Comparison of ENCODE assay signal across 12 cellular contexts in genomic region chr14:60515696-60516284, GRCh38. TPM values are rescaled to one million over a fixed set of nuclear protein-coding genes. Genes with fewer than 3 reads are reported as not detected.
DNase-seq lines count a peak whose midpoint lies in the region; ATAC-seq, FAIRE-seq and TF ChIP-seq lines count a peak whose summit lies in the region.
"Had no signal": no experiment of that assay in that cellular context is flagged by ENCODE, and none has a peak within 500 bp of the region (broad histone marks: within the 10 kb centered on the region; RNA-seq: fewer than 3 reads in every experiment).

No MANE protein-coding gene starts in this region.

- DNase-seq in left ventricle myocardium inferior = no peak
- DNase-seq in Right ventricle myocardium superior = no peak
- DNase-seq in effector memory CD8-positive, alpha-beta T cell = no peak
- DNase-seq in natural killer cell = no peak
- DNase-seq in urothelium cell line (ENCODE audit: low spot score) = no peak
- DNase-seq in activated CD4-positive, alpha-beta T cell treated with anti-CD3 and anti-CD28 coated beads, Interleukin-2, amount 50 U/mL, for 1 hour = no peak
- DNase-seq in HPDE6-E6E7 (ENCODE audit: extremely low spot score) = no peak
- DNase-seq in midbrain (lab: John Stamatoyannopoulos, UW) = no peak
- DNase-seq: activated T-cell treated with anti-CD3 and anti-CD28 coated beads for 4 hours; central memory CD4-positive, alpha-beta T cell had no signal

- H3K27me3 ChIP-seq in left ventricle myocardium inferior (ENCODE audit: low read depth) = peaks cover 100% of the 10 kb centered on the region

- ATAC-seq in Right ventricle myocardium superior (ENCODE audit: poor library complexity) = no peak
- no peak for ATAC-seq in effector memory CD8-positive, alpha-beta T cell (replicated peaks)
- ATAC-seq in natural killer cell = no peak

- peak overlapping the region; percentile 59 for H3K4me3 ChIP-seq in left ventricle myocardium inferior

- no peak overlapping the region for H3K27ac ChIP-seq in left ventricle myocardium inferior (replicated peaks)
- H3K27ac ChIP-seq: left lung had no signal

- H3K4me1 Mint-ChIP-seq in effector memory CD8-positive, alpha-beta T cell (ENCODE audit: low read depth in 2 of 2) = peaks cover 4 to 10% of the 10 kb centered on the region in 2 donors
- H3K4me1 Mint-ChIP-seq in natural killer cell = peaks cover 11 to 15% of the 10 kb centered on the region in 2 donors

- no peaks in the 10 kb centered on the region for H3K36me3 ChIP-seq in left ventricle myocardium inferior
- H3K36me3 ChIP-seq: left lung had no signal

- H3K4me3 Mint-ChIP-seq in effector memory CD8-positive, alpha-beta T cell = peak overlapping the region; percentile 15 to 56
- peak overlapping the region; percentile 42 for H3K4me3 Mint-ChIP-seq in natural killer cell

- H3K36me3 Mint-ChIP-seq in effector memory CD8-positive, alpha-beta T cell (ENCODE audit: insufficient read depth) = no peaks in the 10 kb centered on the region
- H3K36me3 Mint-ChIP-seq in natural killer cell = no peaks in the 10 kb centered on the region

- H3K27ac Mint-ChIP-seq in effector memory CD8-positive, alpha-beta T cell = no peak overlapping the region
- no peak overlapping the region for H3K27ac Mint-ChIP-seq in natural killer cell

- peaks cover 7% of the 10 kb centered on the region for H3K9me3 ChIP-seq in left ventricle myocardium inferior (replicated peaks)
- H3K9me3 ChIP-seq: left lung had no signal

- H3K27me3 Mint-ChIP-seq in effector memory CD8-positive, alpha-beta T cell = peaks cover 58 to 78% of the 10 kb centered on the region in 2 donors
- H3K27me3 Mint-ChIP-seq in natural killer cell (ENCODE audit: low read depth in 2 of 2) = peaks cover 51 to 67% of the 10 kb centered on the region in 2 donors

- H3K4me1 ChIP-seq in left ventricle myocardium inferior = peaks cover 26% of the 10 kb centered on the region

- TF ChIP-seq CTCF in left ventricle myocardium inferior (IDR thresholded peaks at IDR 0.05; ENCODE audit: borderline replicate concordance) = no peak
- TF ChIP-seq CTCF in natural killer cell (IDR thresholded peaks at IDR 0.05) = no peak

- peak; percentile 9 for FAIRE-seq in urothelium cell line (lab: Jason Lieb, UNC)

- intact Hi-C loops in left ventricle myocardium inferior (cut with micrococcal nuclease) = no loop called here
- intact Hi-C loops in Right ventricle myocardium superior (cut with DNase I) = no loop called here
- intact Hi-C loops in natural killer cell (cut with micrococcal nuclease) = no loop called here

- no peaks in the 10 kb centered on the region for H3K9me3 Mint-ChIP-seq in effector memory CD8-positive, alpha-beta T cell
- peaks cover 0 to 3% of the 10 kb centered on the region in 2 donors for H3K9me3 Mint-ChIP-seq in natural killer cell

RNA-seq across cellular contexts. Expression of gene SIX6, which starts 6.8 kb away (rescaled TPM):
- total RNA-seq in left ventricle myocardium inferior (not detected), Right ventricle myocardium superior (not detected), natural killer cell (not detected)
- total RNA-seq: left lung, ureter had no signal

RNA-seq across cellular contexts. Expression of gene C14orf39, which starts 29.9 kb away (rescaled TPM):
- total RNA-seq in left ventricle myocardium inferior = not detected
- total RNA-seq in Right ventricle myocardium superior = not detected
- not detected for total RNA-seq in natural killer cell
- total RNA-seq: left lung, ureter had no signal
